8 cellular contexts compared by ENCODE assay signal in the genomic region with DNA sequence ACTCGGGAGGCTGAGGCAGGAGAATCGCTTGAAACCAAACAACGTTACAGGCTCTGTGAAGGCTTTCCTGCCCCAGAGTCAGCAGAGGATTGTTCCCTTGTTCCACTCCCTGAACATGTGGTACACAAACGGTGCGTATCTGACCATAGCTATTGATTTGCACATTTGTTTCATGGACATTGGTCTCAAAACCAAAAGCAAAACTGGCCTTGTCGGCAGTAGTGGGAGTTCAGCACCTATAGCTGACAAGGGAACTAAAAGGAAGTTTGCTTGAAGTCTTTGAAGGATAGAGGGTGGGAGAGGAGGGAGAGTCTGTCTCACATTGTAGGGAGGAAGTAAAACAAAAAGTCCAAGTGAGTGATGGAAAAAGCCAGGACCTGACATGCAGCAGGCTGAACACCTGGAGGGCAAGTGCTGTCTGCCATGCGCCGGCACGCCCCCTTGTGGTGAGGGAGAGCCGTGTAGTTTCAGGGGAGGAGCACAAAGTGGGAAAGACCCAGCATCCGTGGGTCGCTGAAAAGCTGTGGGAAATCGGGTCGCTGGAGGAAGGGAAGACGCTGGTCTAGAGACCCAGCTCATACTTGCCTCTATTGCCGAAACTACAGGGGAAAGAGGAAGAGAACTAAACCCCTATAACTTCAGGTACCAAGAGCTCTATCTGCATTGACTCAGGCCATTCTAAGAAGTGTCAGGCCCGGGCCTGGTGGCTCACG. TPM values are rescaled to one million over a fixed set of nuclear protein-coding genes. Genes with fewer than 3 reads are reported as not detected.
DNase-seq lines count a peak whose midpoint lies in the region; ATAC-seq lines count a peak whose summit lies in the region.

No MANE protein-coding gene starts in this region.

- DNase-seq in Ammon's horn (ENCODE audit: low spot score) = peak; percentile 77
- peak; percentile 66 for DNase-seq in NCI-H460 (ENCODE audit: extremely low read depth, low read depth)
- DNase-seq in activated CD4-positive, alpha-beta T cell treated with anti-CD3 and anti-CD28 coated beads, Interleukin-2, amount 50 U/mL, for 24 hours (ENCODE audit: low read depth in 1 of 2, low spot score in 1 of 2) = peak; percentile 68 to 76
- DNase-seq in dermis blood vessel endothelial cell = peak; percentile 78
- peak; percentile 66 to 75 for DNase-seq in lung microvascular endothelial cell (ENCODE audit: low read depth in 2 of 2)
- peak; percentile 67 for DNase-seq in stimulated activated CD8-positive, alpha-beta memory T cell treated with anti-CD3 and anti-CD28 coated beads, Interleukin-15, amount 100 ng/mL, for 24 hours (ENCODE audit: low read depth)

- ATAC-seq in GM19035 (IDR thresholded peaks at IDR 0.05; ENCODE audit: unreplicated experiment) (peak; percentile 83), HG03175 (IDR thresholded peaks at IDR 0.05; ENCODE audit: unreplicated experiment) (peak; percentile 71)

RNA-seq across cellular contexts. Expression of a gene that starts 58.0 kb away (rescaled TPM):
- total RNA-seq in NCI-H460 (2014; rRNA removed; shearing (Covaris generic)) = 121 and 133 TPM in 2 replicates
- 68.7 and 104 TPM in 2 replicates for polyA plus RNA-seq in NCI-H460 (2014; cell fraction: nucleus; rRNA removed)
- total RNA-seq in dermis blood vessel endothelial cell (75.0 and 98.8 TPM in 2 replicates), lung microvascular endothelial cell (52.5 and 66.3 TPM in 2 replicates)

Comparison
In these comparisons a context has a peak if more than half of its experiments do, and no peak if none do; other contexts are left out.
1. Peak in every context shown above with its lines: DNase-seq and ATAC-seq.